Comparison of ENCODE assay signal across 9 cellular contexts in genomic region chr1:156095906-156096508, GRCh38. TPM values are rescaled to one million over a fixed set of nuclear protein-coding genes. Genes with fewer than 3 reads are reported as not detected.
A peak's percentile ranks its signal among the peaks of the same experiment; 100 is the strongest.
DNase-seq lines count a peak whose midpoint lies in the region; ATAC-seq and TF ChIP-seq lines count a peak whose summit lies in the region.
"Had no signal": no experiment of that assay in that cellular context is flagged by ENCODE, and none has a peak within 500 bp of the region (broad histone marks: within the 10 kb centered on the region; RNA-seq: fewer than 3 reads in every experiment).

No MANE protein-coding gene starts in this region.

- TF ChIP-seq CTCF in CD14-positive monocyte (IDR thresholded peaks at IDR 0.05), result no peak
- peak; percentile 10 to 36 for TF ChIP-seq CTCF in mammary epithelial cell (conservative IDR thresholded peaks at IDR 0.05 in 1 of 2, IDR thresholded peaks at IDR 0.05 in 1 of 2; ENCODE audit: extremely low read depth in 1 of 2, insufficient read depth in 1 of 2, low read depth in 1 of 2, low read length in 2 of 2)
- TF ChIP-seq CTCF in nephron progenitor cell (IDR thresholded peaks at IDR 0.05), result no peak

- DNase-seq in CD14-positive monocyte (ENCODE audit: low spot score), result no peak
- DNase-seq in mammary epithelial cell, result peak; percentile 55
- no peak for DNase-seq in nephron progenitor cell
- DNase-seq in G401 (ENCODE audit: low spot score), result no peak
- no peak for DNase-seq in retina
- DNase-seq in EL, result no peak

- H3K9me3 ChIP-seq in HUES48 (ENCODE audit: control insufficient read depth, insufficient read depth, low read length) (no peaks in the 10 kb centered on the region), mammary epithelial cell (replicated peaks; ENCODE audit: insufficient read depth, low read length) (no peaks in the 10 kb centered on the region)

- H3K27ac ChIP-seq in HUES48 (ENCODE audit: low read depth, low read length), result peak overlapping the region; percentile 23
- peak overlapping the region; percentile 49 for H3K27ac ChIP-seq in mammary epithelial cell (ENCODE audit: insufficient read depth, low read depth, low read length)

- H3K4me2 ChIP-seq in mammary epithelial cell (ENCODE audit: insufficient read depth, low read depth, low read length), result no peak overlapping the region

- H3K79me2 ChIP-seq in mammary epithelial cell (ENCODE audit: insufficient read depth, low read length), result no peaks in the 10 kb centered on the region

- in situ Hi-C loops in mammary epithelial cell (cut with MboI; ENCODE audit: low sequenced_read_pairs in 2 of 2) (loop anchor here in 1 of 2 donors (5.0 to 10.0 kb wide), 2 partner anchors 36 to 239 kb away; partner anchors contain the start of genes CCT3 and TSACC), G401 (cut with HindIII; ENCODE audit: low sequenced_read_pairs) (no loop called here)

- H3K4me3 Mint-ChIP-seq in CD14-positive monocyte (peak overlapping the region in 1 of 2 donors; percentile 85), nephron progenitor cell (no peak overlapping the region)

- H3K27me3 Mint-ChIP-seq in CD14-positive monocyte (ENCODE audit: low read depth in 3 of 3), result peaks cover 90 to 99% (median 94%) of the 10 kb centered on the region in 3 donors
- peaks cover 3% of the 10 kb centered on the region for H3K27me3 Mint-ChIP-seq in nephron progenitor cell (ENCODE audit: low read depth, poor library complexity)

- H3K36me3 ChIP-seq in HUES48 (ENCODE audit: control insufficient read depth, insufficient read depth, low read length) (peaks cover 11% of the 10 kb centered on the region), mammary epithelial cell (ENCODE audit: insufficient read depth, low read length) (no peaks in the 10 kb centered on the region)

- H3K4me3 ChIP-seq in HUES48 (ENCODE audit: low read depth, low read length) (no peak overlapping the region), mammary epithelial cell (replicated peaks in 1 of 3; ENCODE audit: insufficient read depth in 1 of 3, low read depth in 2 of 3, low read length in 3 of 3) (no peak overlapping the region)

- peaks cover 7 to 14% of the 10 kb centered on the region in 2 donors for H3K36me3 Mint-ChIP-seq in CD14-positive monocyte
- H3K36me3 Mint-ChIP-seq in nephron progenitor cell (ENCODE audit: low read depth), result peaks cover 56% of the 10 kb centered on the region

- CTCF ChIA-PET in mammary epithelial cell (lab: Charles Lee; ENCODE audit: low non-redundant PET), result interaction anchor here (0.6 to 1.5 kb wide), 5 partner anchors 28 to 129 kb away, joined by 3 to 8 read pairs (median 6); no protein-coding TSS in a partner anchor

- ATAC-seq in GM21737 (IDR thresholded peaks at IDR 0.05; ENCODE audit: unreplicated experiment), result no peak

- WGBS in mammary epithelial cell (ENCODE audit: low coverage, missing lambda C conversion rate), result 24% methylated on average over 3 of the region's 3 CpGs

- no peaks in the 10 kb centered on the region for H4K20me1 ChIP-seq in mammary epithelial cell (ENCODE audit: insufficient read depth, low read length)

- H2AFZ ChIP-seq in mammary epithelial cell (ENCODE audit: low read depth, low read length), result no peak overlapping the region

- dilution Hi-C loops in mammary epithelial cell (cut with HindIII; ENCODE audit: low sequenced_read_pairs), result no loop called here

- intact Hi-C loops in CD14-positive monocyte (cut with micrococcal nuclease), result loop anchor here (2.0 to 10.0 kb wide), 3 partner anchors 31 to 69 kb away; no protein-coding TSS in a partner anchor
- intact Hi-C loops in mammary epithelial cell (cut with micrococcal nuclease), result loop anchor here (1.0 kb wide), 3 partner anchors 18 to 129 kb away; partner anchors contain the start of gene LMNA

- no TSS peak for BruUV-seq in mammary epithelial cell (replicated peaks; lab: Mats Ljungman, UMichigan)

- H3K9me3 Mint-ChIP-seq in CD14-positive monocyte (peaks cover 0 to 16% (median 0%) of the 10 kb centered on the region in 7 donors), nephron progenitor cell (no peaks in the 10 kb centered on the region)
- H3K9me3 Mint-ChIP-seq: dendritic cell treated with granulocyte-macrophage colony-stimulating factor and Interleukin-4, amounts not matched to agents 40 ng/mL and 50 ng/mL, for 4 days had no signal

- H3K4me1 ChIP-seq in HUES48 (ENCODE audit: control insufficient read depth, insufficient read depth, low read length) (peaks cover 4% of the 10 kb centered on the region; the same call in 1 of the 2 replicates), mammary epithelial cell (ENCODE audit: insufficient read depth, low read length) (peaks cover 33% of the 10 kb centered on the region)

- H3K4me1 Mint-ChIP-seq in CD14-positive monocyte, result peaks cover 27% of the 10 kb centered on the region
- peaks cover 40% of the 10 kb centered on the region for H3K4me1 Mint-ChIP-seq in nephron progenitor cell

- H3K27ac Mint-ChIP-seq in CD14-positive monocyte (peak overlapping the region in 5 of 7 donors; percentile 83 to 97 (median 94)), nephron progenitor cell (peak overlapping the region; percentile 62)

- H3K9ac ChIP-seq in HUES48 (ENCODE audit: low read depth, low read length) (no peak overlapping the region), mammary epithelial cell (ENCODE audit: insufficient read depth, low read length) (no peak overlapping the region)

- H3K27me3 ChIP-seq in HUES48 (ENCODE audit: control insufficient read depth, insufficient read depth, low read length), result no peaks in the 10 kb centered on the region
- no peaks in the 10 kb centered on the region for H3K27me3 ChIP-seq in mammary epithelial cell (ENCODE audit: insufficient read depth, low read length)

RNA-seq across cellular contexts. Expression of gene MEX3A, which starts 13.7 kb away (rescaled TPM):
- polyA plus RNA-seq in CD14-positive monocyte, result not detected
- total RNA-seq in mammary epithelial cell, result 1 to 10 TPM; 1.9 to 2.5 TPM
- 1.3 TPM for polyA plus RNA-seq in mammary epithelial cell
- 1.2 TPM for polyA minus RNA-seq in mammary epithelial cell
- 21.0 and 21.2 TPM in 2 replicates for total RNA-seq in G401 (2014; rRNA removed; shearing (Covaris generic))

RNA-seq across cellular contexts. Expression of gene LMNA, which starts 18.5 kb away (rescaled TPM):
- polyA plus RNA-seq in CD14-positive monocyte (10 to 100 TPM; 16.5 to 24.7 TPM), mammary epithelial cell (759 TPM)
- 100 to 1,000 TPM; 389 to 797 TPM for total RNA-seq in mammary epithelial cell
- polyA minus RNA-seq in mammary epithelial cell, result 852 TPM
- total RNA-seq in G401 (2014; rRNA removed; shearing (Covaris generic)), result 314 and 341 TPM in 2 replicates

RNA-seq across cellular contexts. Expression of gene RAB25, which starts 35.0 kb away (rescaled TPM):
- polyA plus RNA-seq in CD14-positive monocyte, result not detected
- total RNA-seq in mammary epithelial cell, result 10 to 100 TPM; 24.0 to 44.4 TPM
- 131 TPM for polyA plus RNA-seq in mammary epithelial cell
- polyA minus RNA-seq in mammary epithelial cell, result 110 TPM
- not detected in 2 replicates for total RNA-seq in G401 (2014; rRNA removed; shearing (Covaris generic))

RNA-seq across cellular contexts. Expression of gene LAMTOR2, which starts 41.4 kb away (rescaled TPM):
- polyA plus RNA-seq in CD14-positive monocyte (100 to 1,000 TPM; 210 to 227 TPM), mammary epithelial cell (128 TPM)
- total RNA-seq in mammary epithelial cell, result 10 to 100 TPM; 43.7 to 71.3 TPM
- 82.3 TPM for polyA minus RNA-seq in mammary epithelial cell
- 20.1 and 42.3 TPM in 2 replicates for total RNA-seq in G401 (2014; rRNA removed; shearing (Covaris generic))

RNA-seq across cellular contexts. Expression of gene UBQLN4, which starts 42.4 kb away (rescaled TPM):
- polyA plus RNA-seq in CD14-positive monocyte (1 to 10 TPM; 2.3 to 2.9 TPM), mammary epithelial cell (34.3 TPM)
- total RNA-seq in mammary epithelial cell, result 10 to 100 TPM; 20.3 to 39.9 TPM
- polyA minus RNA-seq in mammary epithelial cell, result 57.3 TPM
- 29.5 and 30.0 TPM in 2 replicates for total RNA-seq in G401 (2014; rRNA removed; shearing (Covaris generic))

Comparison
In these comparisons a context has a peak if more than half of its experiments do, and no peak if none do; other contexts are left out.
1. CTCF ChIP-seq: peak in mammary epithelial cell (2 of 2); none in CD14-positive monocyte (single experiment) and nephron progenitor cell (single experiment).
2. RNA of gene RAB25, which starts 35.0 kb away (total RNA-seq): 24.0 to 44.4 TPM in mammary epithelial cell; not detected in G401; every median in the first group is over 10 times any median in the second.